Comparison of ENCODE assay signal across 21 cellular contexts in the genomic region with DNA sequence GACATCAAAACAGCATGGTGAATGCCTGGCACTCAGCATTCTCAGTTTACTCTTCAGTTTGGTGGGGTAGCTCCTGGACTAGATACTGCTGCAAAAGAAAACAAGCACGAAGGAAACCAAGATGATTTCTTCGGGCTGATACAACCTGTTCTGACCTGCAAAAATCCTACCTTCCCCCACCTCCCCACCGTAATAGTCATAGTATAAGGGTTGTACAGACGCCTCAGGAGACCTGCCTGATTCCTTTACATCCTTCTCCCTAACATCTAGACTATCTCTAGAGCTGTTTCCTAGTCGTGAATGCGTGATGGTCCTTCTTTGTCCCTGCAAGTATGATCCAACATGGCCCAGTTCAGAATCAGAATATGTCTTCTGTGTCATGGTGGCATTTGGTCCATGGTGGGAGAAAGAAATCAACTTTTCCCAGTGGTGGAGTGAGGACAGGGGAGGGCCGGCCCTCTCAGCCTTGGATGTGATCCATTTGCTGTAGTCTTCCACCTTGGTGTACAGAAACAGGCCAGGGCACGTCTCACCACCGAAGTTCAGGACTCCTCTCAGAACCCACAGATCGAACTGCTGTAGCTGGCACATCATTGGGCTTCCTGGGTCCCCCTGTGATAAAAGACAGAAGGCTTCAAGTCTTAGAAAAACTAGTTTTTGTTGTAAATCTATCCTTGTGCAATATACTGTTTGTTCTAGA. TPM values are rescaled to one million over a fixed set of nuclear protein-coding genes. Genes with fewer than 3 reads are reported as not detected.
"Had no signal": no experiment of that assay in that cellular context is flagged by ENCODE, and none has a peak within 500 bp of the region (broad histone marks: within the 10 kb centered on the region; RNA-seq: fewer than 3 reads in every experiment).

No MANE protein-coding gene starts in this region.

- DNase-seq: activated CD4-positive, CD25-positive, alpha-beta regulatory T cell treated with anti-CD3 and anti-CD28 coated beads, Interleukin-2, amount 50 U/mL, for 72 hours; activated naive CD4-positive, alpha-beta T cell; activated naive CD8-positive, alpha-beta T cell treated with anti-CD3 and anti-CD28 coated beads, Interleukin-2, amount 10 ng/mL, durations not matched to agents 7 days and 5 days; anterior cingulate cortex; erythroblast; left lung; mucosa of descending colon; natural killer cell; nucleus accumbens; right cardiac atrium; T-helper 1 cell; T1000; upper lobe of right lung had no signal

- H3K4me1 ChIP-seq: left lung, prostate gland, upper lobe of right lung had no signal

- H3K4me3 Mint-ChIP-seq: activated naive CD8-positive, alpha-beta T cell treated with anti-CD3 and anti-CD28 coated beads, Interleukin-2, amount 10 ng/mL, durations not matched to agents 7 days and 5 days; activated T-helper 1 cell treated with anti-CD3 and anti-CD28 coated beads, Interleukin-12 subunit alpha, Interleukin-12 subunit beta, Interleukin-2, Interleukin-4 antibody, amounts not matched to agents 30 ng/mL and 10 ng/mL and 1 ng/mL, durations not matched to agents 14 hours and 24 hours and 36 hours; memory B cell; natural killer cell; stimulated activated naive CD8-positive, alpha-beta T cell treated with anti-CD3 and anti-CD28 coated beads, Interleukin-15, Interleukin-2, amounts not matched to agents 100 ng/mL and 50 ng/mL, for 24 hours had no signal

- H3K36me3 ChIP-seq: left lung, prostate gland, thoracic aorta, upper lobe of right lung had no signal

- H3K27ac ChIP-seq: left lung, prostate gland, thoracic aorta, upper lobe of right lung had no signal

- H3K27ac Mint-ChIP-seq: activated naive CD8-positive, alpha-beta T cell treated with anti-CD3 and anti-CD28 coated beads, Interleukin-2, amount 10 ng/mL, durations not matched to agents 7 days and 5 days; activated T-helper 1 cell treated with anti-CD3 and anti-CD28 coated beads, Interleukin-12 subunit alpha, Interleukin-12 subunit beta, Interleukin-2, Interleukin-4 antibody, amounts not matched to agents 30 ng/mL and 10 ng/mL and 1 ng/mL, durations not matched to agents 14 hours and 24 hours and 36 hours; memory B cell; natural killer cell; stimulated activated naive CD8-positive, alpha-beta T cell treated with anti-CD3 and anti-CD28 coated beads, Interleukin-15, Interleukin-2, amounts not matched to agents 100 ng/mL and 50 ng/mL, for 24 hours had no signal

- H3K9me3 Mint-ChIP-seq: activated naive CD8-positive, alpha-beta T cell treated with anti-CD3 and anti-CD28 coated beads, Interleukin-2, amount 10 ng/mL, durations not matched to agents 7 days and 5 days; activated T-helper 1 cell treated with anti-CD3 and anti-CD28 coated beads, Interleukin-12 subunit alpha, Interleukin-12 subunit beta, Interleukin-2, Interleukin-4 antibody, amounts not matched to agents 30 ng/mL and 10 ng/mL and 1 ng/mL, durations not matched to agents 14 hours and 24 hours and 36 hours; memory B cell; natural killer cell; stimulated activated naive CD8-positive, alpha-beta T cell treated with anti-CD3 and anti-CD28 coated beads, Interleukin-15, Interleukin-2, amounts not matched to agents 100 ng/mL and 50 ng/mL, for 24 hours had no signal

- ATAC-seq: left lung, natural killer cell, right cardiac atrium, upper lobe of right lung had no signal

- H3K4me1 Mint-ChIP-seq: activated naive CD8-positive, alpha-beta T cell treated with anti-CD3 and anti-CD28 coated beads, Interleukin-2, amount 10 ng/mL, durations not matched to agents 7 days and 5 days; memory B cell had no signal

- H3K36me3 Mint-ChIP-seq: activated naive CD8-positive, alpha-beta T cell treated with anti-CD3 and anti-CD28 coated beads, Interleukin-2, amount 10 ng/mL, durations not matched to agents 7 days and 5 days; memory B cell; natural killer cell had no signal

- H3K9me3 ChIP-seq: left lung, mucosa of descending colon, prostate gland, thoracic aorta, upper lobe of right lung had no signal

- H3K27me3 ChIP-seq: left lung, upper lobe of right lung had no signal

- H3K4me3 ChIP-seq: left lung, mucosa of descending colon, prostate gland, thoracic aorta, upper lobe of right lung had no signal

RNA-seq across cellular contexts. Expression of gene PRSS54, which starts 14.5 kb away (rescaled TPM):
- total RNA-seq: activated CD8-positive, alpha-beta memory T cell treated with anti-CD3 and anti-CD28 coated beads for 36 hours; activated naive CD8-positive, alpha-beta T cell treated with anti-CD3 and anti-CD28 coated beads, Interleukin-2, amount 10 ng/mL, durations not matched to agents 7 days and 5 days; activated T-helper 1 cell treated with anti-CD3 and anti-CD28 coated beads, Interleukin-12 subunit alpha, Interleukin-12 subunit beta, Interleukin-2, Interleukin-4 antibody, amounts not matched to agents 30 ng/mL and 10 ng/mL and 1 ng/mL, durations not matched to agents 14 hours and 24 hours and 36 hours; cerebellum; dermis microvascular lymphatic vessel endothelial cell; left lung; mucosa of descending colon; natural killer cell; right cardiac atrium; thoracic aorta; upper lobe of right lung had no signal
- polyA plus RNA-seq: right cardiac atrium had no signal
